ENCODE assay signal across 10 cellular contexts in genomic region chr13:40631605-40632004, GRCh38. TPM values are rescaled to one million over a fixed set of nuclear protein-coding genes. Genes with fewer than 3 reads are reported as not detected.
DNase-seq lines count a peak whose midpoint lies in the region; ATAC-seq, FAIRE-seq and TF ChIP-seq lines count a peak whose summit lies in the region.
"Had no signal": no experiment of that assay in that cellular context is flagged by ENCODE, and none has a peak within 500 bp of the region (broad histone marks: within the 10 kb centered on the region; RNA-seq: fewer than 3 reads in every experiment).

No MANE protein-coding gene starts in this region.

- peaks cover 23% of the 10 kb centered on the region for H3K4me1 Mint-ChIP-seq in endothelial cell (ENCODE audit: unreplicated experiment)

- ATAC-seq in GM19463 (IDR thresholded peaks at IDR 0.05; ENCODE audit: unreplicated experiment): peak; percentile 39
- ATAC-seq: psoas muscle had no signal

- H3K4me2 ChIP-seq in OCI-LY1 (ENCODE audit: low read length) (peak overlapping the region; percentile 45; the same call in 1 of the 2 replicates), mesendoderm (ENCODE audit: low read length) (no peak overlapping the region)

- H3K36me3 ChIP-seq in OCI-LY1 (ENCODE audit: insufficient read depth, low read length) (peaks cover 42% of the 10 kb centered on the region), mesendoderm (ENCODE audit: control insufficient read depth, insufficient read depth, low read length) (no peaks in the 10 kb centered on the region)

- peak overlapping the region; percentile 27 for H3K4me3 Mint-ChIP-seq in endothelial cell (ENCODE audit: unreplicated experiment)

- DNase-seq in GM12892 (ENCODE audit: insufficient read length) (no peak), endothelial cell (ENCODE audit: low spot score) (no peak), NCI-H82 (lab: John Stamatoyannopoulos, UW) (no peak), NK-92 (lab: John Stamatoyannopoulos, UW; ENCODE audit: unreplicated experiment) (no peak), SHP77 treated with DMSO at 0.1 percent for 48 hours (lab: John Stamatoyannopoulos, UW) (no peak), mesendoderm (no peak)
- DNase-seq: NCI-H187, psoas muscle had no signal

- H3K27me3 ChIP-seq in OCI-LY1 (ENCODE audit: insufficient read depth, low read length): no peaks in the 10 kb centered on the region
- H3K27me3 ChIP-seq in mesendoderm (ENCODE audit: insufficient read depth, low read length, poor library complexity): no peaks in the 10 kb centered on the region

- H3K79me2 ChIP-seq in OCI-LY1 (ENCODE audit: insufficient read depth, low read length) (peaks cover 97% of the 10 kb centered on the region), mesendoderm (ENCODE audit: control insufficient read depth, insufficient read depth, low read length) (peaks cover 52% of the 10 kb centered on the region)

- H3K9ac ChIP-seq in OCI-LY1 (ENCODE audit: low read length): no peak overlapping the region
- H3K9ac ChIP-seq in mesendoderm (ENCODE audit: low read length): no peak overlapping the region

- no peak overlapping the region for H3K4ac ChIP-seq in mesendoderm (ENCODE audit: low read depth, low read length)

- H3K27ac ChIP-seq in OCI-LY1 (ENCODE audit: low read depth, low read length, poor library complexity, severe bottlenecking) (peak overlapping the region; percentile 77), mesendoderm (ENCODE audit: low read depth, low read length) (no peak overlapping the region)
- H3K27ac ChIP-seq: psoas muscle had no signal

- no peak overlapping the region for H3K56ac ChIP-seq in mesendoderm (ENCODE audit: low read length)

- no peak overlapping the region for H3K23ac ChIP-seq in mesendoderm (ENCODE audit: low read length)

- H3K9me3 ChIP-seq in OCI-LY1 (ENCODE audit: low read length): no peaks in the 10 kb centered on the region
- H3K9me3 ChIP-seq: psoas muscle had no signal

- no peaks in the 10 kb centered on the region for H4K20me1 ChIP-seq in OCI-LY1 (ENCODE audit: insufficient read depth, low read length)

- peaks cover 18% of the 10 kb centered on the region for H3K36me3 Mint-ChIP-seq in endothelial cell (ENCODE audit: low read depth, unreplicated experiment)

- no peak overlapping the region for H2BK5ac ChIP-seq in mesendoderm (ENCODE audit: low read length)

- no peak overlapping the region for H2AK5ac ChIP-seq in mesendoderm (ENCODE audit: low read length)

- FAIRE-seq in GM12892 (lab: Jason Lieb, UNC): peak; percentile 50

- no peak overlapping the region for H3K18ac ChIP-seq in mesendoderm (ENCODE audit: low read length)

- H3K27me3 Mint-ChIP-seq in endothelial cell (ENCODE audit: unreplicated experiment): no peaks in the 10 kb centered on the region

- 100% methylated on average over 3 of the region's 4 CpGs for WGBS in mesendoderm (ENCODE audit: extremely low coverage, insufficient coverage, low lambda C conversion rate)

- TF ChIP-seq POLR2A in GM12892 (IDR thresholded peaks at IDR 0.05; ENCODE audit: low read depth, low read length): no peak

- peak overlapping the region; percentile 7 for H3K27ac Mint-ChIP-seq in endothelial cell (ENCODE audit: unreplicated experiment)

- no peak overlapping the region for H2AFZ ChIP-seq in OCI-LY1 (ENCODE audit: low read length)

- no peak overlapping the region for H2BK120ac ChIP-seq in mesendoderm (ENCODE audit: low read depth, low read length)

- H3K9me3 Mint-ChIP-seq in endothelial cell (ENCODE audit: unreplicated experiment): no peaks in the 10 kb centered on the region

- TF ChIP-seq CTCF in OCI-LY1 (IDR thresholded peaks at IDR 0.05; ENCODE audit: low read length): no peak
- TF ChIP-seq CTCF in endothelial cell (IDR thresholded peaks at IDR 0.05; ENCODE audit: unreplicated experiment): no peak

- no peak overlapping the region for H4K8ac ChIP-seq in mesendoderm (ENCODE audit: low read depth, low read length)

- no peaks in the 10 kb centered on the region for H3K9me2 ChIP-seq in OCI-LY1 (ENCODE audit: low read depth, low read length)

- H2BK15ac ChIP-seq in mesendoderm (replicated peaks; ENCODE audit: low read depth): no peak overlapping the region

- no peak overlapping the region for H4K5ac ChIP-seq in mesendoderm (ENCODE audit: low read length)

- H3K4me3 ChIP-seq in OCI-LY1 (ENCODE audit: low read depth, low read length, poor library complexity, severe bottlenecking): no peak overlapping the region
- no peak overlapping the region for H3K4me3 ChIP-seq in mesendoderm (ENCODE audit: low read length)
- H3K4me3 ChIP-seq: psoas muscle had no signal

- H3K79me1 ChIP-seq in mesendoderm (ENCODE audit: low read length): peaks cover 9% of the 10 kb centered on the region

- H3K4me1 ChIP-seq in OCI-LY1 (ENCODE audit: insufficient read depth, low read length, severe bottlenecking): peaks cover 88% of the 10 kb centered on the region
- H3K4me1 ChIP-seq in mesendoderm (ENCODE audit: control insufficient read depth, low read depth, low read length): no peaks in the 10 kb centered on the region

- H3F3A ChIP-seq in OCI-LY1 (ENCODE audit: insufficient read depth, low read length): no peaks in the 10 kb centered on the region

RNA-seq across cellular contexts. Expression of gene FOXO1, which starts 34.8 kb away (rescaled TPM):
- polyA plus RNA-seq in GM12892 (2012; ENCODE audit: missing spikeins): 7.0 TPM
- total RNA-seq in endothelial cell (ENCODE audit: unreplicated experiment): 65.8 TPM
- 12.8 TPM for polyA plus RNA-seq in mesendoderm (2013, experiment 1 of 2)
- 13.3 TPM for polyA plus RNA-seq in mesendoderm (2013, experiment 2 of 2)
